21 cellular contexts compared by ENCODE assay signal in genomic region chr4:40418430-40419230, GRCh38.
DNase-seq lines count a peak whose midpoint lies in the region; ATAC-seq, FAIRE-seq and TF ChIP-seq lines count a peak whose summit lies in the region.
"Had no signal": no experiment of that assay in that cellular context is flagged by ENCODE, and none has a peak within 500 bp of the region (broad histone marks: within the 10 kb centered on the region; RNA-seq: fewer than 3 reads in every experiment).

No MANE protein-coding gene starts in this region.

- POLR2A ChIA-PET in GM12878 (lab: Charles Lee), result interaction anchor here (0.5 kb wide), 2 partner anchors 52 to 388 kb away, joined by 10 to 12 read pairs; no protein-coding TSS in a partner anchor

- FAIRE-seq in GM12878 (lab: Jason Lieb, UNC), result no peak
- FAIRE-seq: A204.1 had no signal

- H4K8ac ChIP-seq in mesendoderm (ENCODE audit: low read depth, low read length), result no peak overlapping the region

- H3K9me3 ChIP-seq in GM12878 (replicated peaks; ENCODE audit: control insufficient read depth, insufficient read depth, low read length) (peaks cover 2% of the 10 kb centered on the region; the same call in 1 of the 3 replicates), right lobe of liver (no peaks in the 10 kb centered on the region)
- H3K9me3 ChIP-seq: suprapubic skin had no signal

- H3K4me3 ChIP-seq in GM12878 (no peak overlapping the region), right lobe of liver (peak overlapping the region in 1 of 3 donors; percentile 9), mesendoderm (ENCODE audit: low read length) (no peak overlapping the region)
- H3K4me3 ChIP-seq: dorsolateral prefrontal cortex, suprapubic skin had no signal

- H3K4ac ChIP-seq in mesendoderm (ENCODE audit: low read depth, low read length), result no peak overlapping the region

- H3K23ac ChIP-seq in mesendoderm (ENCODE audit: low read length), result no peak overlapping the region

- TF ChIP-seq EP300 in GM12878 (IDR thresholded peaks at IDR 0.05; ENCODE audit: borderline replicate concordance in 1 of 2, control insufficient read depth in 1 of 2, low read depth in 2 of 2, low read length in 2 of 2), result no peak

- no peak overlapping the region for H2AK5ac ChIP-seq in mesendoderm (ENCODE audit: low read length)

- peaks cover 11% of the 10 kb centered on the region; the same call in 1 of the 2 replicates for H3K4me1 ChIP-seq in GM12878 (ENCODE audit: control insufficient read depth, insufficient read depth, low read length)
- peaks cover 0 to 59% (median 18%) of the 10 kb centered on the region in 4 donors for H3K4me1 ChIP-seq in right lobe of liver
- H3K4me1 ChIP-seq in mesendoderm (ENCODE audit: control insufficient read depth, low read depth, low read length), result no peaks in the 10 kb centered on the region
- H3K4me1 ChIP-seq: suprapubic skin had no signal

- ATAC-seq in GM12878, result peak; percentile 55
- ATAC-seq in right lobe of liver, result peak; percentile 76 to 89 (median 83)
- ATAC-seq in HG03108 (IDR thresholded peaks at IDR 0.05; ENCODE audit: unreplicated experiment), result no peak
- ATAC-seq: activated naive CD4-positive, alpha-beta T cell treated with anti-CD3 and anti-CD28 coated beads, Interleukin-2, amount 50 U/mL, for 72 hours; sciatic nerve had no signal

- H3K36me3 ChIP-seq in GM12878 (ENCODE audit: control insufficient read depth in 2 of 2, insufficient read depth in 2 of 2, low read length in 1 of 2) (peaks cover 1 to 3% of the 10 kb centered on the region in 2 experiments; a peak in 3 of 4 replicates), right lobe of liver (peaks cover 0 to 10% (median 2%) of the 10 kb centered on the region in 4 donors), mesendoderm (ENCODE audit: control insufficient read depth, insufficient read depth, low read length) (no peaks in the 10 kb centered on the region)
- H3K36me3 ChIP-seq: brain microvascular endothelial cell, suprapubic skin had no signal

- no peak for TF ChIP-seq POLR2A in GM12878 (IDR thresholded peaks at IDR 0.05; ENCODE audit: low read depth, low read length)
- TF ChIP-seq POLR2A in right lobe of liver (IDR thresholded peaks at IDR 0.05), result no peak

- BruUV-seq in GM12878 (replicated peaks; lab: Mats Ljungman, UMichigan), result no TSS peak

- H3K4me2 ChIP-seq in GM12878 (ENCODE audit: control insufficient read depth, insufficient read depth), result no peak overlapping the region
- H3K4me2 ChIP-seq in mesendoderm (ENCODE audit: low read length), result no peak overlapping the region

- H3K27me3 ChIP-seq in GM12878 (replicated peaks in 1 of 2; ENCODE audit: control insufficient read depth in 2 of 2, insufficient read depth in 2 of 2, low read length in 1 of 2) (no peaks in the 10 kb centered on the region), right lobe of liver (no peaks in the 10 kb centered on the region), mesendoderm (ENCODE audit: insufficient read depth, low read length, poor library complexity) (no peaks in the 10 kb centered on the region)
- H3K27me3 ChIP-seq: brain microvascular endothelial cell, suprapubic skin had no signal

- H3K18ac ChIP-seq in mesendoderm (ENCODE audit: low read length), result no peak overlapping the region

- H4K5ac ChIP-seq in mesendoderm (ENCODE audit: low read length), result no peak overlapping the region

- no peak overlapping the region for H2BK15ac ChIP-seq in mesendoderm (replicated peaks; ENCODE audit: low read depth)

- no peaks in the 10 kb centered on the region for H4K20me1 ChIP-seq in GM12878 (ENCODE audit: control insufficient read depth, insufficient read depth)

- in situ Hi-C loops in GM12878 (cut with MboI), result no loop called here

- intact Hi-C loops in GM12878 (cut with micrococcal nuclease; ENCODE audit: unreplicated experiment), result no loop called here
- intact Hi-C loops in right lobe of liver (cut with DNase I), result no loop called here

- SMC1A ChIA-PET in GM12878 (lab: Charles Lee; ENCODE audit: uncharacterized antibody, unreplicated experiment), result interaction anchor here (0.6 to 1.4 kb wide), 2 partner anchors 14 to 15 kb away, joined by 4 read pairs; no protein-coding TSS in a partner anchor

- H3K79me2 ChIP-seq in GM12878 (ENCODE audit: control insufficient read depth, insufficient read depth, low read length), result no peaks in the 10 kb centered on the region
- no peaks in the 10 kb centered on the region for H3K79me2 ChIP-seq in mesendoderm (ENCODE audit: control insufficient read depth, insufficient read depth, low read length)

- H3K27ac ChIP-seq in GM12878 (ENCODE audit: control insufficient read depth, insufficient read depth) (no peak overlapping the region), right lobe of liver (peak overlapping the region; percentile 54 to 85 (median 78)), mesendoderm (ENCODE audit: low read depth, low read length) (no peak overlapping the region)
- H3K27ac ChIP-seq: brain microvascular endothelial cell, dorsolateral prefrontal cortex, suprapubic skin had no signal

- TF ChIP-seq RAD21 in GM12878 (IDR thresholded peaks at IDR 0.05; ENCODE audit: insufficient read depth, low read depth, low read length), result no peak

- DNase-seq in NCI-H2171 treated with DMSO at 0.1 percent for 48 hours (lab: John Stamatoyannopoulos, UW) (peak; percentile 30), NCI-H2171 (lab: John Stamatoyannopoulos, UW) (no peak), GM12878 (ENCODE audit: low read depth, low spot score) (no peak), right lobe of liver (peak in 1 of 3 donors; percentile 81), pons (ENCODE audit: low spot score) (no peak), mesendoderm (no peak)
- DNase-seq in effector CD8-positive, alpha-beta T cell (lab: John Stamatoyannopoulos, UW), result no peak
- DNase-seq: activated CD4-positive, alpha-beta T cell treated with anti-CD3 and anti-CD28 coated beads for 48 hours; brain microvascular endothelial cell; CD4-positive, CD25-positive, alpha-beta regulatory T cell; dorsolateral prefrontal cortex; H7; hippocampal formation; NCI-H1048; Right ventricle myocardium superior; T-helper 2 cell had no signal

- TF ChIP-seq CTCF in GM12878 (IDR thresholded peaks at IDR 0.05 in 2 of 3, conservative IDR thresholded peaks at IDR 0.05 in 1 of 3; ENCODE audit: control insufficient read depth in 2 of 3, extremely low read depth in 1 of 3, insufficient read depth in 1 of 3, low read depth in 3 of 3, low read length in 3 of 3) (no peak), right lobe of liver (IDR thresholded peaks at IDR 0.05) (no peak)

- no peak overlapping the region for H2AFZ ChIP-seq in GM12878 (ENCODE audit: control insufficient read depth, low read depth, low read length)

- no peak overlapping the region for H3K56ac ChIP-seq in mesendoderm (ENCODE audit: low read length)

- CTCF ChIA-PET in GM12878 (lab: Yijun Ruan, JAX), result interaction anchor here (2.1 kb wide), 1 partner anchor 9 kb away, joined by 7 read pairs; no protein-coding TSS in a partner anchor

- WGBS in GM12878 (ENCODE audit: insufficient coverage, insufficient replicate concordance, low lambda C conversion rate, missing lambda C conversion rate), result 65% methylated on average over 6 of the region's 6 CpGs
- WGBS in right lobe of liver (ENCODE audit: insufficient coverage, low coverage, low lambda C conversion rate, missing lambda C conversion rate), result 24% methylated on average over 6 of the region's 6 CpGs
- WGBS in mesendoderm (ENCODE audit: extremely low coverage, insufficient coverage, low lambda C conversion rate), result no CpG with 5 or more reads among the region's 6 CpGs

- H3K9ac ChIP-seq in GM12878 (ENCODE audit: control insufficient read depth, insufficient read depth, low read length), result no peak overlapping the region
- no peak overlapping the region for H3K9ac ChIP-seq in mesendoderm (ENCODE audit: low read length)

- H2BK5ac ChIP-seq in mesendoderm (ENCODE audit: low read length), result no peak overlapping the region

- RAD21 ChIA-PET in GM12878 (lab: Charles Lee; ENCODE audit: unreplicated experiment), result interaction anchor here (1.1 kb wide), 1 partner anchor 142 kb away, joined by 4 read pairs; no protein-coding TSS in a partner anchor

- H2BK120ac ChIP-seq in mesendoderm (ENCODE audit: low read depth, low read length), result no peak overlapping the region

- H3K79me1 ChIP-seq in mesendoderm (ENCODE audit: low read length), result no peaks in the 10 kb centered on the region

TF ChIP-seq in GM12878, 131 proteins besides CTCF, POLR2A, EP300 and RAD21 (continues in another document):
- TF ChIP-seq, protein P1, sequence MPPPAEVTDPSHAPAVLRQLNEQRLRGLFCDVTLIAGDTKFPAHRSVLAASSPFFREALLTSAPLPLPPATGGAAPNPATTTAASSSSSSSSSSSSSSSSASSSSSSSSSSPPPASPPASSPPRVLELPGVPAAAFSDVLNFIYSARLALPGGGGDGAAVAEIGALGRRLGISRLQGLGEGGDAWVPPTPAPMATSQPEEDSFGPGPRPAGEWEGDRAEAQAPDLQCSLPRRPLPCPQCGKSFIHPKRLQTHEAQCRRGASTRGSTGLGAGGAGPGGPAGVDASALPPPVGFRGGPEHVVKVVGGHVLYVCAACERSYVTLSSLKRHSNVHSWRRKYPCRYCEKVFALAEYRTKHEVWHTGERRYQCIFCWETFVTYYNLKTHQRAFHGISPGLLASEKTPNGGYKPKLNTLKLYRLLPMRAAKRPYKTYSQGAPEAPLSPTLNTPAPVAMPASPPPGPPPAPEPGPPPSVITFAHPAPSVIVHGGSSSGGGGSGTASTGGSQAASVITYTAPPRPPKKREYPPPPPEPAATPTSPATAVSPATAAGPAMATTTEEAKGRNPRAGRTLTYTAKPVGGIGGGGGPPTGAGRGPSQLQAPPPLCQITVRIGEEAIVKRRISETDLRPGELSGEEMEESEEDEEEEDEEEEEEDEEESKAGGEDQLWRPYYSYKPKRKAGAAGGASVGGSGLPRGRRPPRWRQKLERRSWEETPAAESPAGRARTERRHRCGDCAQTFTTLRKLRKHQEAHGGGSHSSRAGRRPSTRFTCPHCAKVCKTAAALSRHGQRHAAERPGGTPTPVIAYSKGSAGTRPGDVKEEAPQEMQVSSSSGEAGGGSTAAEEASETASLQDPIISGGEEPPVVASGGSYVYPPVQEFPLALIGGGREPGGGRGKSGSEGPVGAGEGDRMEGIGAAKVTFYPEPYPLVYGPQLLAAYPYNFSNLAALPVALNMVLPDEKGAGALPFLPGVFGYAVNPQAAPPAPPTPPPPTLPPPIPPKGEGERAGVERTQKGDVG (CRISPR knock-in tag; IDR thresholded peaks at IDR 0.05), result no peak
- TF ChIP-seq NFYA (IDR thresholded peaks at IDR 0.05; ENCODE audit: borderline replicate concordance, low read depth, low read length) (no peak), NFXL1 (IDR thresholded peaks at IDR 0.05; ENCODE audit: borderline replicate concordance) (no peak), KDM1A (IDR thresholded peaks at IDR 0.05; ENCODE audit: borderline replicate concordance) (no peak), TCF3 (IDR thresholded peaks at IDR 0.05; ENCODE audit: borderline replicate concordance, insufficient read depth, low read depth, low read length) (no peak), SPI1 (IDR thresholded peaks at IDR 0.05; ENCODE audit: borderline replicate concordance, insufficient read depth, low read depth, low read length) (no peak)

Comparison
In these comparisons a context has a peak if more than half of its experiments do, and no peak if none do; other contexts are left out.
1. H3K27ac ChIP-seq: peak in right lobe of liver (3 of 3); none in GM12878 (single experiment) and mesendoderm (single experiment).